Comparison of ENCODE assay signal across 10 cellular contexts in the genomic region with DNA sequence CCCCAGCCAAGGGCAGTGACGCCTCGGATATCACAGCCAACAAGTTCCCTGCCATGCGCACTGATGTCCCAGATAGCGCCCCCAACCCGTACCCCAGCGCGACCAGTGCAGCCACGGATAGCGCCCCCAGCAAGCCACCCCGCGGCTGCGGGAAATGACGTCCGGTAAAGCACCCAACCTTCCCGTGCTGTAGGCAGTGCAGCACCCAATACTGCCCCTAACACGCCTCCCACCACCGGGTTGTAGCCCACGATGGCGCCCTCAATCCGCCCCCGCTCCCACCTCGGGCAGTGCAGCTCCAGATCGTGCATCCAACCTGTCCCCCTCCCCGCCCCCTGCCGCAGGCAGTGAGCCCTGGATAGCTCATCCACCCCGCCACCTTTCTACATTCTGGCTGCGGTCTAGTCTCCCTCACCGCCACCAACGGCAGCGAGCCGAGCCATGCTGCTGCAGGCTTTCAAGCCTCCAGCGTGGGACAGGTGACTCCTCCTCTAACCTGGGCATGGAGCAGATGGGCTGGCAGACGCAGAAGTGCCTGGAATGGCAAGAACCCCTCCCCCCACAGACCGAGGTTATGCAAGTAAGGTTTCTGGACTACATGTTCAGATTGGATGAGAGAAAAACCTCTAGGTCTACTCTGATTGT. TPM values are rescaled to one million over a fixed set of nuclear protein-coding genes. Genes with fewer than 3 reads are reported as not detected.
DNase-seq lines count a peak whose midpoint lies in the region; ATAC-seq and TF ChIP-seq lines count a peak whose summit lies in the region.
"Had no signal": no experiment of that assay in that cellular context is flagged by ENCODE, and none has a peak within 500 bp of the region (broad histone marks: within the 10 kb centered on the region; RNA-seq: fewer than 3 reads in every experiment).

No MANE protein-coding gene starts in this region.

- DNase-seq in activated effector memory CD4-positive, alpha-beta T cell treated with anti-CD3 and anti-CD28 coated beads, Interleukin-2, amount 50 U/mL, for 16 hours = peak; percentile 75
- no peak for DNase-seq in activated effector memory CD4-positive, alpha-beta T cell treated with Interleukin-2 at 50 U/mL for 16 hours
- DNase-seq in WERI-Rb-1 (peak; percentile 41), H4 (ENCODE audit: low spot score) (no peak)
- DNase-seq in stimulated activated naive B cell treated with anti-CD40 and anti-IgM and Interleukin-4, amounts not matched to agents 10 μg/mL and 1 μg/mL and 100 μg/mL, for 72 hours = no peak
- DNase-seq: DND-41 had no signal

- peak overlapping the region; percentile 43 to 68 for H3K4me3 Mint-ChIP-seq in stimulated activated naive B cell treated with anti-CD40 and anti-IgM and Interleukin-4, amounts not matched to agents 10 μg/mL and 1 μg/mL and 100 μg/mL, for 72 hours

- 0 out of 2 replicates have a peak, but pooled peaks have one; percentile 13 for TF ChIP-seq CTCF in WERI-Rb-1 (IDR thresholded peaks at IDR 0.05; ENCODE audit: low read depth, low read length)

- H3K9me3 Mint-ChIP-seq in stimulated activated naive B cell treated with anti-CD40 and anti-IgM and Interleukin-4, amounts not matched to agents 10 μg/mL and 1 μg/mL and 100 μg/mL, for 72 hours = no peaks in the 10 kb centered on the region

- H3K27ac Mint-ChIP-seq in stimulated activated naive B cell treated with anti-CD40 and anti-IgM and Interleukin-4, amounts not matched to agents 10 μg/mL and 1 μg/mL and 100 μg/mL, for 72 hours = peak overlapping the region; percentile 67

- H3K9me3 ChIP-seq in WERI-Rb-1 (ENCODE audit: severe bottlenecking) (no peaks in the 10 kb centered on the region), iPS-18c (ENCODE audit: control insufficient read depth, insufficient read depth, low read length) (peaks cover 3% of the 10 kb centered on the region)

- no peak for ATAC-seq in stimulated activated naive B cell treated with anti-CD40 and anti-IgM and Interleukin-4, amounts not matched to agents 10 μg/mL and 1 μg/mL and 100 μg/mL, for 72 hours (replicated peaks)
- ATAC-seq in HG03469 (IDR thresholded peaks at IDR 0.05; ENCODE audit: unreplicated experiment) (no peak), GM21723 (IDR thresholded peaks at IDR 0.05; ENCODE audit: unreplicated experiment) (no peak)

- H3K27me3 ChIP-seq in WERI-Rb-1 (ENCODE audit: insufficient read depth, low read depth, severe bottlenecking) = peaks cover 20% of the 10 kb centered on the region

- H3K36me3 Mint-ChIP-seq in stimulated activated naive B cell treated with anti-CD40 and anti-IgM and Interleukin-4, amounts not matched to agents 10 μg/mL and 1 μg/mL and 100 μg/mL, for 72 hours = no peaks in the 10 kb centered on the region

- H3K27ac ChIP-seq in WERI-Rb-1 = no peak overlapping the region

- peaks cover 57 to 74% of the 10 kb centered on the region in 2 donors for H3K27me3 Mint-ChIP-seq in stimulated activated naive B cell treated with anti-CD40 and anti-IgM and Interleukin-4, amounts not matched to agents 10 μg/mL and 1 μg/mL and 100 μg/mL, for 72 hours

- H3K36me3 ChIP-seq in WERI-Rb-1 = no peaks in the 10 kb centered on the region

- peak overlapping the region; percentile 45 for H3K4me3 ChIP-seq in WERI-Rb-1 (ENCODE audit: low read depth, low read length)
- peak overlapping the region; percentile 36 for H3K4me3 ChIP-seq in iPS-18c (ENCODE audit: insufficient read depth, low read depth, low read length)

- peaks cover 14 to 23% of the 10 kb centered on the region in 2 donors for H3K4me1 Mint-ChIP-seq in stimulated activated naive B cell treated with anti-CD40 and anti-IgM and Interleukin-4, amounts not matched to agents 10 μg/mL and 1 μg/mL and 100 μg/mL, for 72 hours

RNA-seq across cellular contexts. Expression of gene RFPL2, which starts 0.5 kb away (rescaled TPM):
- not detected in 2 replicates for total RNA-seq in H4 (2014; rRNA removed; shearing (Covaris generic))
- total RNA-seq: myocyte had no signal

RNA-seq across cellular contexts. Expression of gene C22orf42, which starts 45.2 kb away (rescaled TPM):
- not detected in 2 replicates for total RNA-seq in H4 (2014; rRNA removed; shearing (Covaris generic))
- total RNA-seq: myocyte had no signal

RNA-seq across cellular contexts. Expression of gene SLC5A4, which starts 50.8 kb away (rescaled TPM):
- total RNA-seq in H4 (2014; rRNA removed; shearing (Covaris generic)) = 0.04 TPM in 1 of 2 replicates, not detected in the other
- total RNA-seq: myocyte had no signal

Comparison
In these comparisons a context has a peak if more than half of its experiments do, and no peak if none do; other contexts are left out.
1. DNase-seq: peak in activated effector memory CD4-positive, alpha-beta T cell treated with anti-CD3 and anti-CD28 coated beads, Interleukin-2, amount 50 U/mL, for 16 hours (single experiment) and WERI-Rb-1 (single experiment); none in activated effector memory CD4-positive, alpha-beta T cell treated with Interleukin-2 at 50 U/mL for 16 hours (single experiment), stimulated activated naive B cell treated with anti-CD40 and anti-IgM and Interleukin-4, amounts not matched to agents 10 μg/mL and 1 μg/mL and 100 μg/mL, for 72 hours (single experiment) and H4 (single experiment).